Comparison of ENCODE assay signal across 27 cellular contexts in genomic region chr2:177380181-177380580, GRCh38.
"Had no signal": no experiment of that assay in that cellular context is flagged by ENCODE, and none has a peak within 500 bp of the region (broad histone marks: within the 10 kb centered on the region; RNA-seq: fewer than 3 reads in every experiment).

No MANE protein-coding gene starts in this region.

- H3K4me1 Mint-ChIP-seq: naive B cell; neural crest cell; stimulated activated naive CD8-positive, alpha-beta T cell treated with anti-CD3 and anti-CD28 coated beads, Interleukin-15, amount 100 ng/mL, for 72 hours had no signal

- ATAC-seq: naive thymus-derived CD8-positive, alpha-beta T cell; natural killer cell treated with Interleukin-12 subunit alpha and Interleukin-12 subunit beta and Interleukin-15 and Interleukin-18, amount 100 ng/mL, for 72 hours; pancreas; right cardiac atrium; right lobe of liver; stimulated activated memory B cell treated with anti-CD40 and anti-IgM and Interleukin-4, amounts not matched to agents 10 μg/mL and 1 μg/mL and 100 μg/mL, for 72 hours; stimulated activated naive CD8-positive, alpha-beta T cell treated with anti-CD3 and anti-CD28 coated beads, Interleukin-15, amount 100 ng/mL, for 72 hours; stimulated activated naive CD8-positive, alpha-beta T cell treated with anti-CD3 and anti-CD28 coated beads, Interleukin-15, Interleukin-2, amounts not matched to agents 100 U/mL and 50 U/mL, for 24 hours had no signal

- H3K4me3 Mint-ChIP-seq: naive B cell; naive thymus-derived CD8-positive, alpha-beta T cell; natural killer cell treated with Interleukin-12 subunit alpha and Interleukin-12 subunit beta and Interleukin-15 and Interleukin-18, amount 100 ng/mL, for 72 hours; neural crest cell; stimulated activated memory B cell treated with anti-CD40 and anti-IgM and Interleukin-4, amounts not matched to agents 10 μg/mL and 1 μg/mL and 100 μg/mL, for 72 hours; stimulated activated naive CD8-positive, alpha-beta T cell treated with anti-CD3 and anti-CD28 coated beads, Interleukin-15, amount 100 ng/mL, for 72 hours had no signal

- H3K36me3 Mint-ChIP-seq: natural killer cell treated with Interleukin-12 subunit alpha and Interleukin-12 subunit beta and Interleukin-15 and Interleukin-18, amount 100 ng/mL, for 72 hours had no signal

- DNase-seq: naive B cell; naive thymus-derived CD8-positive, alpha-beta T cell; nucleus accumbens; pancreas; right cardiac atrium; right lobe of liver; spleen; stimulated activated CD4-positive, alpha-beta T cell treated with anti-CD3 and anti-CD28 coated beads, Interleukin-12 subunit alpha, Interleukin-12 subunit beta, amount 100 ng/mL, for 4 hours; stimulated activated CD4-positive, alpha-beta T cell treated with anti-CD3 and anti-CD28 coated beads, Interleukin-1b, Interleukin-23, amount 100 ng/mL, for 48 hours; stimulated activated CD4-positive, alpha-beta T cell treated with anti-CD3 and anti-CD28 coated beads, Interleukin-4, amount 100 ng/mL, for 1 hour; stimulated activated CD4-positive, alpha-beta T cell treated with anti-CD3 and anti-CD28 coated beads, Interleukin-4, amount 100 ng/mL, for 4 hours; stimulated activated CD8-positive, alpha-beta memory T cell treated with anti-CD3 and anti-CD28 coated beads, Interleukin-4, amount 100 ng/mL, for 48 hours; stimulated activated naive CD4-positive, alpha-beta T cell; stimulated activated naive CD8-positive, alpha-beta T cell treated with anti-CD3 and anti-CD28 coated beads, Interleukin-15, amount 100 ng/mL, for 72 hours; stimulated activated naive CD8-positive, alpha-beta T cell treated with anti-CD3 and anti-CD28 coated beads, Interleukin-15, Interleukin-2, amounts not matched to agents 100 U/mL and 50 U/mL, for 24 hours; thyroid gland; trophoblast cell; upper lobe of left lung had no signal

- H3K9me3 Mint-ChIP-seq: natural killer cell treated with Interleukin-12 subunit alpha and Interleukin-12 subunit beta and Interleukin-15 and Interleukin-18, amount 100 ng/mL, for 72 hours; stimulated activated memory B cell treated with anti-CD40 and anti-IgM and Interleukin-4, amounts not matched to agents 10 μg/mL and 1 μg/mL and 100 μg/mL, for 72 hours; stimulated activated naive CD8-positive, alpha-beta T cell treated with anti-CD3 and anti-CD28 coated beads, Interleukin-15, amount 100 ng/mL, for 72 hours had no signal

- H3K27ac ChIP-seq: neutrophil, pancreas, prostate gland, right lobe of liver, skin epidermis, spleen, thoracic aorta, thyroid gland, tibial nerve, upper lobe of left lung, vagina had no signal

- H3K27me3 Mint-ChIP-seq: naive B cell; naive thymus-derived CD8-positive, alpha-beta T cell; natural killer cell treated with Interleukin-12 subunit alpha and Interleukin-12 subunit beta and Interleukin-15 and Interleukin-18, amount 100 ng/mL, for 72 hours; stimulated activated memory B cell treated with anti-CD40 and anti-IgM and Interleukin-4, amounts not matched to agents 10 μg/mL and 1 μg/mL and 100 μg/mL, for 72 hours; stimulated activated naive CD8-positive, alpha-beta T cell treated with anti-CD3 and anti-CD28 coated beads, Interleukin-15, amount 100 ng/mL, for 72 hours had no signal

- H3K27ac Mint-ChIP-seq: naive B cell; naive thymus-derived CD8-positive, alpha-beta T cell; natural killer cell treated with Interleukin-12 subunit alpha and Interleukin-12 subunit beta and Interleukin-15 and Interleukin-18, amount 100 ng/mL, for 72 hours; stimulated activated memory B cell treated with anti-CD40 and anti-IgM and Interleukin-4, amounts not matched to agents 10 μg/mL and 1 μg/mL and 100 μg/mL, for 72 hours; stimulated activated naive CD8-positive, alpha-beta T cell treated with anti-CD3 and anti-CD28 coated beads, Interleukin-15, amount 100 ng/mL, for 72 hours had no signal
